In genomic region chr10:15096661-15097010, GRCh38 we compare ENCODE assay signal across 8 cellular contexts. TPM values are rescaled to one million over a fixed set of nuclear protein-coding genes. Genes with fewer than 3 reads are reported as not detected.
A peak's percentile ranks its signal among the peaks of the same experiment; 100 is the strongest.
DNase-seq lines count a peak whose midpoint lies in the region; ATAC-seq and TF ChIP-seq lines count a peak whose summit lies in the region.

No MANE protein-coding gene starts in this region.

- ATAC-seq in activated CD4-positive, CD25-positive, alpha-beta regulatory T cell treated with anti-CD3 and anti-CD28 coated beads, Interleukin-2, amount 50 U/mL, for 24 hours = peak; percentile 8 to 15
- ATAC-seq in HG03378 (IDR thresholded peaks at IDR 0.05; ENCODE audit: unreplicated experiment) = peak; percentile 17

- no peaks in the 10 kb centered on the region for H3K27me3 ChIP-seq in brain microvascular endothelial cell (replicated peaks)

- no peak for TF ChIP-seq CTCF in brain microvascular endothelial cell (IDR thresholded peaks at IDR 0.05; ENCODE audit: low read depth, low read length, missing control alignments)

- no peaks in the 10 kb centered on the region for H3K36me3 ChIP-seq in brain microvascular endothelial cell (replicated peaks)
- peaks cover 17% of the 10 kb centered on the region for H3K36me3 ChIP-seq in mesodermal cell (ENCODE audit: control insufficient read depth, insufficient read depth, low read length)

- in situ Hi-C loops in brain microvascular endothelial cell (cut with HindIII; ENCODE audit: low pct_ligation_motif_present, low sequenced_read_pairs) = no loop called here

- H3K9me3 ChIP-seq in mesodermal cell (ENCODE audit: control insufficient read depth, low read length) = no peaks in the 10 kb centered on the region

- H3K4me3 ChIP-seq in brain microvascular endothelial cell (ENCODE audit: low read depth, low read length) (peak overlapping the region; percentile 84), mesodermal cell (ENCODE audit: extremely low read depth, insufficient read depth, low read length, poor library complexity, severe bottlenecking) (peak overlapping the region; percentile 87)

- H3K4me1 ChIP-seq in mesodermal cell (ENCODE audit: control insufficient read depth, insufficient read depth, low read length, poor library complexity, severe bottlenecking) = peaks cover 10% of the 10 kb centered on the region

- WGBS in mesodermal cell (ENCODE audit: insufficient coverage in 2 of 2), 2 experiments = 3 to 4% methylated on average over 11 of the region's 11 CpGs

- no peak for DNase-seq in activated CD4-positive, CD25-positive, alpha-beta regulatory T cell treated with anti-CD3 and anti-CD28 coated beads, Interleukin-2, amount 50 U/mL, for 72 hours
- DNase-seq in brain microvascular endothelial cell (no peak), pons (ENCODE audit: low spot score) (no peak), NCI-H2171 (lab: John Stamatoyannopoulos, UW) (no peak)
- no peak for DNase-seq in effector CD8-positive, alpha-beta T cell (lab: John Stamatoyannopoulos, UW)

- peak overlapping the region; percentile 89 for H3K27ac ChIP-seq in brain microvascular endothelial cell
- peak overlapping the region; percentile 98 for H3K27ac ChIP-seq in mesodermal cell (ENCODE audit: low read depth, low read length, severe bottlenecking)

RNA-seq across cellular contexts. Expression of gene RPP38, which starts 0.5 kb away (rescaled TPM):
- 19.3 TPM for polyA plus RNA-seq in mesodermal cell (2013, experiment 1 of 2)
- 19.5 TPM for polyA plus RNA-seq in mesodermal cell (2013, experiment 2 of 2)

RNA-seq across cellular contexts. Expression of gene ACBD7, which starts 8.1 kb away (rescaled TPM):
- 2.8 TPM for polyA plus RNA-seq in mesodermal cell (2013, experiment 1 of 2)
- polyA plus RNA-seq in mesodermal cell (2013, experiment 2 of 2) = 3.3 TPM

RNA-seq across cellular contexts. Expression of gene OLAH, which starts 52.9 kb away (rescaled TPM):
- not detected for polyA plus RNA-seq in mesodermal cell (2013, experiment 1 of 2)
- not detected for polyA plus RNA-seq in mesodermal cell (2013, experiment 2 of 2)
